In the genomic region with DNA sequence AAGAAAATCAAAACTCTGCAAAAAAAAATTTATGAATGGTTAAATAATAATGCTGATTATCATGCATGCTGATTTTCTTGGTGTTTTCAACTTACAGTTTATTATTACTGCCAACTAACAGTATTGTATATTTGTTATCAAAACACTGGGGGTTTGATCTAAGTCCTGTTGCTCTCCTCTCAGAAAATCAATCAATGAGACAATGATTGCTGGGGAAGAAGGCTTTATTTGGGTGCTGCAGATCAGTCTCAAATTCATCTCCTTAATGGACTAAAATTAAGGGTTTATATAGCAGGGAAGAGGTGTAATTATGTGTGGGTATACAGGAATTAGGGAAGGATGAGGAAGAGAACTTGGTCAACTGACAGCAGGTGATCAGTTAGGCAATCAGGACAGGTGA, we compare ENCODE assay signal across 29 cellular contexts.
"Had no signal": no experiment of that assay in that cellular context is flagged by ENCODE, and none has a peak within 500 bp of the region (broad histone marks: within the 10 kb centered on the region; RNA-seq: fewer than 3 reads in every experiment).

No MANE protein-coding gene starts in this region.

- H3K4me1 Mint-ChIP-seq: stimulated activated effector memory CD8-positive, alpha-beta T cell treated with anti-CD3 and anti-CD28 coated beads, Interleukin-12 subunit alpha, Interleukin-12 subunit beta, amount 100 ng/mL, for 72 hours; stimulated activated memory B cell treated with anti-CD40 and anti-IgM and Interleukin-4, amounts not matched to agents 10 μg/mL and 1 μg/mL and 100 μg/mL, for 72 hours; stimulated activated naive B cell treated with anti-CD40 and anti-IgM and Interleukin-4, amounts not matched to agents 10 μg/mL and 1 μg/mL and 100 μg/mL, for 72 hours; stimulated activated naive CD8-positive, alpha-beta T cell treated with anti-CD3 and anti-CD28 coated beads, Interleukin-15, amount 100 ng/mL, for 72 hours had no signal

- H3K9me3 ChIP-seq: stomach, suprapubic skin, testis, thoracic aorta, thyroid gland, tibial artery, tibial nerve, upper lobe of left lung, upper lobe of right lung, uterus, vagina had no signal

- ATAC-seq: stimulated activated effector memory CD8-positive, alpha-beta T cell treated with anti-CD3 and anti-CD28 coated beads, Interleukin-12 subunit alpha, Interleukin-12 subunit beta, amount 100 ng/mL, for 72 hours; stimulated activated memory B cell treated with anti-CD40 and anti-IgM and Interleukin-4, amounts not matched to agents 10 μg/mL and 1 μg/mL and 100 μg/mL, for 72 hours; stimulated activated naive B cell treated with anti-CD40 and anti-IgM and Interleukin-4, amounts not matched to agents 10 μg/mL and 1 μg/mL and 100 μg/mL, for 72 hours; stimulated activated naive CD8-positive, alpha-beta T cell treated with anti-CD3 and anti-CD28 coated beads, Interleukin-15, amount 100 ng/mL, for 72 hours; stimulated activated naive CD8-positive, alpha-beta T cell treated with anti-CD3 and anti-CD28 coated beads, Interleukin-15, Interleukin-2, amounts not matched to agents 100 U/mL and 50 U/mL, for 24 hours; upper lobe of right lung had no signal

- H3K4me3 Mint-ChIP-seq: stimulated activated effector memory CD8-positive, alpha-beta T cell treated with anti-CD3 and anti-CD28 coated beads, Interleukin-12 subunit alpha, Interleukin-12 subunit beta, amount 100 ng/mL, for 72 hours; stimulated activated memory B cell treated with anti-CD40 and anti-IgM and Interleukin-4, amounts not matched to agents 10 μg/mL and 1 μg/mL and 100 μg/mL, for 72 hours; stimulated activated naive B cell treated with anti-CD40 and anti-IgM and Interleukin-4, amounts not matched to agents 10 μg/mL and 1 μg/mL and 100 μg/mL, for 72 hours; stimulated activated naive CD8-positive, alpha-beta T cell treated with anti-CD3 and anti-CD28 coated beads, Interleukin-15, amount 100 ng/mL, for 72 hours; stimulated activated naive CD8-positive, alpha-beta T cell treated with anti-CD3 and anti-CD28 coated beads, Interleukin-15, Interleukin-2, amounts not matched to agents 100 ng/mL and 50 ng/mL, for 24 hours; type B pancreatic cell had no signal

- H3K27me3 ChIP-seq: stomach, suprapubic skin, testis, thyroid gland, tibial artery, tibial nerve, transverse colon, upper lobe of left lung, upper lobe of right lung, uterus, vagina had no signal

- DNase-seq: stimulated activated CD4-positive, alpha-beta T cell treated with anti-CD3 and anti-CD28 coated beads, Interleukin-2, amount 100 ng/mL, for 48 hours; stimulated activated CD4-positive, alpha-beta T cell treated with anti-CD3 and anti-CD28 coated beads, Interleukin-4, amount 100 ng/mL, for 1 hour; stimulated activated CD4-positive, alpha-beta T cell treated with anti-CD3 and anti-CD28 coated beads, Interleukin-4, amount 100 ng/mL, for 24 hours; stimulated activated CD4-positive, alpha-beta T cell treated with anti-CD3 and anti-CD28 coated beads, Interleukin-4, amount 100 ng/mL, for 4 hours; stimulated activated CD8-positive, alpha-beta memory T cell treated with anti-CD3 and anti-CD28 coated beads, Interleukin-4, amount 100 ng/mL, for 48 hours; stimulated activated naive B cell treated with anti-CD40 and anti-IgM and Interleukin-4, amounts not matched to agents 10 μg/mL and 1 μg/mL and 100 μg/mL, for 72 hours; stimulated activated naive CD4-positive, alpha-beta T cell; stimulated activated naive CD4-positive, alpha-beta T cell treated with Interleukin-2 at 50 U/mL for 16 hours; stimulated activated naive CD8-positive, alpha-beta T cell treated with anti-CD3 and anti-CD28 coated beads, Interleukin-15, amount 100 ng/mL, for 72 hours; stimulated activated naive CD8-positive, alpha-beta T cell treated with anti-CD3 and anti-CD28 coated beads, Interleukin-15, Interleukin-2, amounts not matched to agents 100 U/mL and 50 U/mL, for 24 hours; stomach; substantia nigra; testis; thyroid gland; tibial artery; transverse colon; trophoblast cell; upper lobe of left lung; upper lobe of right lung; uterus had no signal

- H3K27ac ChIP-seq: stomach, suprapubic skin, testis, thoracic aorta, thyroid gland, tibial artery, tibial nerve, transverse colon, upper lobe of left lung, upper lobe of right lung, uterus, vagina had no signal

- H3K27me3 Mint-ChIP-seq: stimulated activated memory B cell treated with anti-CD40 and anti-IgM and Interleukin-4, amounts not matched to agents 10 μg/mL and 1 μg/mL and 100 μg/mL, for 72 hours; stimulated activated naive B cell treated with anti-CD40 and anti-IgM and Interleukin-4, amounts not matched to agents 10 μg/mL and 1 μg/mL and 100 μg/mL, for 72 hours; stimulated activated naive CD8-positive, alpha-beta T cell treated with anti-CD3 and anti-CD28 coated beads, Interleukin-15, amount 100 ng/mL, for 72 hours; stimulated activated naive CD8-positive, alpha-beta T cell treated with anti-CD3 and anti-CD28 coated beads, Interleukin-15, Interleukin-2, amounts not matched to agents 100 ng/mL and 50 ng/mL, for 24 hours; type B pancreatic cell had no signal

- H3K4me3 ChIP-seq: stomach, suprapubic skin, testis, thoracic aorta, thyroid gland, tibial artery, tibial nerve, transverse colon, upper lobe of left lung, upper lobe of right lung, uterus, vagina had no signal

- FAIRE-seq: urothelium cell line had no signal

- H3K4me1 ChIP-seq: stomach, suprapubic skin, testis, thyroid gland, tibial artery, tibial nerve, transverse colon, upper lobe of left lung, upper lobe of right lung, uterus, vagina had no signal

- H3K36me3 Mint-ChIP-seq: stimulated activated effector memory CD8-positive, alpha-beta T cell treated with anti-CD3 and anti-CD28 coated beads, Interleukin-12 subunit alpha, Interleukin-12 subunit beta, amount 100 ng/mL, for 72 hours; stimulated activated memory B cell treated with anti-CD40 and anti-IgM and Interleukin-4, amounts not matched to agents 10 μg/mL and 1 μg/mL and 100 μg/mL, for 72 hours; stimulated activated naive B cell treated with anti-CD40 and anti-IgM and Interleukin-4, amounts not matched to agents 10 μg/mL and 1 μg/mL and 100 μg/mL, for 72 hours; type B pancreatic cell had no signal

- H3K27ac Mint-ChIP-seq: stimulated activated effector memory CD8-positive, alpha-beta T cell treated with anti-CD3 and anti-CD28 coated beads, Interleukin-12 subunit alpha, Interleukin-12 subunit beta, amount 100 ng/mL, for 72 hours; stimulated activated memory B cell treated with anti-CD40 and anti-IgM and Interleukin-4, amounts not matched to agents 10 μg/mL and 1 μg/mL and 100 μg/mL, for 72 hours; stimulated activated naive B cell treated with anti-CD40 and anti-IgM and Interleukin-4, amounts not matched to agents 10 μg/mL and 1 μg/mL and 100 μg/mL, for 72 hours; stimulated activated naive CD8-positive, alpha-beta T cell treated with anti-CD3 and anti-CD28 coated beads, Interleukin-15, amount 100 ng/mL, for 72 hours; stimulated activated naive CD8-positive, alpha-beta T cell treated with anti-CD3 and anti-CD28 coated beads, Interleukin-15, Interleukin-2, amounts not matched to agents 100 ng/mL and 50 ng/mL, for 24 hours; type B pancreatic cell had no signal

- H3K36me3 ChIP-seq: stomach, suprapubic skin, thoracic aorta, thyroid gland, tibial artery, tibial nerve, transverse colon, upper lobe of left lung, upper lobe of right lung, uterus, vagina had no signal
